ENCODE assay signal across 12 cellular contexts in the genomic region with DNA sequence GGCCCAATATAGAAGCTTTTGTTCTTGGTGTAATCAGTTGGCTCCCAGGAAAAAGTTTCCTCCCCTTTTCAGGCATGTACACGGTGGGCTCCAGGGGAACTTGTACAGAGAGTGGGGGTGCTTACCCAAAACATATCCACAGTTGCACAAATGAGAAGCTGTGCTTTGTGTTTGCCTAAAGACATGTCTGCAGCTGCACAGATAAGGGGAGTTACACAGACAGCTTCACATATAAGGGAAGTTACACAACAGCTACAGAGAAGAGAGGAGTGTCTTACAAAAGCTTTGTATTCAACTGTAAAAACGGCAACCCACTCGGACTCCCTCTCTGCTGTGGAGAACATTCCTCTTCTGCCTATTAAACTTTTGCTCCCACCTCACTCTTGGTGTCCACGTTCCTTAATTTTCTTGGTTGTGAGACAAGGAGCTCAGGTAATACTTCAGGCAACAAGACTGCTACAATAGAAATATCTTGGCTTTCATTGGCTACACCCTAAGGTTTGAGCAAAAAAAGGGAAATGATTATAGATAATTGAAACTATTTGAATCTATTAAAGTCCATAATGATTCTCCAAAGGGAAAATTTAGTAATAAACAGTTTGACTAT. TPM values are rescaled to one million over a fixed set of nuclear protein-coding genes. Genes with fewer than 3 reads are reported as not detected.
DNase-seq lines count a peak whose midpoint lies in the region; TF ChIP-seq lines count a peak whose summit lies in the region.
"Had no signal": no experiment of that assay in that cellular context is flagged by ENCODE, and none has a peak within 500 bp of the region (broad histone marks: within the 10 kb centered on the region; RNA-seq: fewer than 3 reads in every experiment).

No MANE protein-coding gene starts in this region.

- DNase-seq in GF-D8 (lab: John Stamatoyannopoulos, UW) (peak; percentile 99), SK-N-MC (ENCODE audit: low read depth, low spot score) (no peak), fibroblast of villous mesenchyme (ENCODE audit: low read depth) (peak; percentile 73), osteocyte (ENCODE audit: extremely low spot score, unreplicated experiment) (no peak), NCI-H187 (lab: John Stamatoyannopoulos, UW) (no peak), NCI-H2107 (lab: John Stamatoyannopoulos, UW) (no peak), NCI-H146 treated with DMSO at 0.1 percent for 48 hours (lab: John Stamatoyannopoulos, UW; ENCODE audit: unreplicated experiment) (no peak)
- no peak for DNase-seq in activated CD4-positive, alpha-beta T cell treated with anti-CD3 and anti-CD28 coated beads, Interleukin-2, amount 50 U/mL, for 48 hours
- DNase-seq: amniotic stem cell, NCI-H1436 treated with DMSO at 0.1 percent for 48 hours, small intestine, WERI-Rb-1 had no signal

- 0 out of 2 replicates have a peak overlapping the region, but pooled peaks have one; percentile 10 for H3K4me3 ChIP-seq in SK-N-MC
- H3K4me3 ChIP-seq in fibroblast of villous mesenchyme (ENCODE audit: low read depth, low read length) = no peak overlapping the region

- no peak for TF ChIP-seq CTCF in fibroblast of villous mesenchyme (IDR thresholded peaks at IDR 0.05; ENCODE audit: insufficient read depth, low read depth, low read length)
- TF ChIP-seq CTCF in osteocyte (IDR thresholded peaks at IDR 0.05) = no peak

- no peaks in the 10 kb centered on the region for H3K27me3 Mint-ChIP-seq in osteocyte (ENCODE audit: unreplicated experiment)

- no peak overlapping the region for H3K9ac ChIP-seq in SK-N-MC (ENCODE audit: insufficient read length)

- H3K36me3 Mint-ChIP-seq in osteocyte (ENCODE audit: unreplicated experiment) = no peaks in the 10 kb centered on the region

- no peak overlapping the region for H3K27ac ChIP-seq in SK-N-MC
- H3K27ac ChIP-seq: WERI-Rb-1 had no signal

- H3K36me3 ChIP-seq in SK-N-MC (ENCODE audit: insufficient read depth, low read length) = no peaks in the 10 kb centered on the region
- H3K36me3 ChIP-seq: WERI-Rb-1 had no signal

- H3K27ac Mint-ChIP-seq in osteocyte (ENCODE audit: unreplicated experiment) = peak overlapping the region; percentile 27

- H3K4me3 Mint-ChIP-seq in osteocyte (ENCODE audit: unreplicated experiment) = no peak overlapping the region

- H3K9me3 ChIP-seq in SK-N-MC (ENCODE audit: low read depth, low read length) = no peaks in the 10 kb centered on the region

- H3K9me3 Mint-ChIP-seq in osteocyte (ENCODE audit: unreplicated experiment) = no peaks in the 10 kb centered on the region

- H3K4me1 Mint-ChIP-seq in osteocyte (ENCODE audit: unreplicated experiment) = peaks cover 11% of the 10 kb centered on the region

RNA-seq across cellular contexts. Expression of a gene that starts 7.4 kb away (rescaled TPM):
- total RNA-seq in fibroblast of villous mesenchyme (38.7 and 46.2 TPM in 2 replicates), osteocyte (157 and 160 TPM in 2 replicates)

RNA-seq across cellular contexts. Expression of a gene that starts 44.8 kb away (rescaled TPM):
- under 0.01 and 0.86 TPM in 2 replicates for total RNA-seq in fibroblast of villous mesenchyme
- total RNA-seq in osteocyte = 3.7 TPM in 2 replicates

Comparison
In these comparisons a context has a peak if more than half of its experiments do, and no peak if none do; other contexts are left out.
1. DNase-seq: peak in GF-D8 (single experiment) and fibroblast of villous mesenchyme (single experiment); none in SK-N-MC (single experiment), osteocyte (single experiment), NCI-H187 (0 of 2), activated CD4-positive, alpha-beta T cell treated with anti-CD3 and anti-CD28 coated beads, Interleukin-2, amount 50 U/mL, for 48 hours (0 of 2), NCI-H2107 (single experiment) and NCI-H146 treated with DMSO at 0.1 percent for 48 hours (single experiment).